Comparison of ENCODE assay signal across 20 cellular contexts in the genomic region with DNA sequence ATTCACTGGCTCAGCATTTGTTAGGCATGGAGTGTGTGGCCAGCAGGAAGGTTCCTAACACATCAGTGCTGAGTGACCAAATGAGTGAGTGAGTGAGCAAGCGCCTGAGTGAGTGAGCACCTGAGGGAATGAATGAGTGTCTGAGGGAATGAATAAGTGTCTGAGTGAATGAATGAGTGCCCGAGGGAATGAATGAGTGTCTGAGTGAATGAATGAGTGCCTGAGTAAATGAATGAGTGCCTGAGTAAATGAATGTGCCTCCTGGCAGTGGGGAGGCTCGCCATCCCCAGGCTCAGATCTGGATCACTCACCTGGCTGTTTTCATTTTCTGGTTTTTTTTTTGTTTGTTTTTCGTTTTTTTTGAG. TPM values are rescaled to one million over a fixed set of nuclear protein-coding genes. Genes with fewer than 3 reads are reported as not detected.
DNase-seq lines count a peak whose midpoint lies in the region; ATAC-seq, FAIRE-seq and TF ChIP-seq lines count a peak whose summit lies in the region.
"Had no signal": no experiment of that assay in that cellular context is flagged by ENCODE, and none has a peak within 500 bp of the region (broad histone marks: within the 10 kb centered on the region; RNA-seq: fewer than 3 reads in every experiment).

No MANE protein-coding gene starts in this region.

- ATAC-seq in CD4-positive, CD25-positive, alpha-beta regulatory T cell (ENCODE audit: low read depth in 2 of 2), result no peak
- no peak for ATAC-seq in naive thymus-derived CD8-positive, alpha-beta T cell
- ATAC-seq: activated CD4-positive, alpha-beta T cell treated with anti-CD3 and anti-CD28 coated beads for 36 hours; activated T-cell treated with anti-CD3 and anti-CD28 coated beads, Interleukin-2, amount 50 U/mL, for 72 hours had no signal

- peaks cover 12% of the 10 kb centered on the region for H3K4me1 ChIP-seq in CD4-positive, CD25-positive, alpha-beta regulatory T cell (ENCODE audit: control insufficient read depth, insufficient read depth, low read length, poor library complexity, severe bottlenecking)
- H3K4me1 ChIP-seq in HUES48 (ENCODE audit: control insufficient read depth, insufficient read depth, low read length), result peaks cover 7% of the 10 kb centered on the region; the same call in 1 of the 2 replicates

- H3K4me3 Mint-ChIP-seq in CD4-positive, CD25-positive, alpha-beta regulatory T cell, result no peak overlapping the region
- no peak overlapping the region for H3K4me3 Mint-ChIP-seq in naive thymus-derived CD8-positive, alpha-beta T cell
- H3K4me3 Mint-ChIP-seq: activated naive CD4-positive, alpha-beta T cell treated with anti-CD3 and anti-CD28 coated beads for 36 hours; activated T-cell treated with anti-CD3 and anti-CD28 coated beads, Interleukin-2, amount 50 U/mL, for 72 hours had no signal

- H3K36me3 Mint-ChIP-seq in CD4-positive, CD25-positive, alpha-beta regulatory T cell, result peaks cover 5% of the 10 kb centered on the region
- no peaks in the 10 kb centered on the region for H3K36me3 Mint-ChIP-seq in naive thymus-derived CD8-positive, alpha-beta T cell
- H3K36me3 Mint-ChIP-seq: naive B cell had no signal

- peaks cover 0 to 3% (median 0%) of the 10 kb centered on the region in 7 donors for H3K9me3 Mint-ChIP-seq in CD4-positive, CD25-positive, alpha-beta regulatory T cell
- no peaks in the 10 kb centered on the region for H3K9me3 Mint-ChIP-seq in naive thymus-derived CD8-positive, alpha-beta T cell
- H3K9me3 Mint-ChIP-seq: activated naive CD4-positive, alpha-beta T cell treated with anti-CD3 and anti-CD28 coated beads for 36 hours had no signal

- DNase-seq in CD4-positive, CD25-positive, alpha-beta regulatory T cell, result no peak
- DNase-seq in bronchial epithelial cell (ENCODE audit: low read depth) (peak; percentile 67), mesenteric fat pad (ENCODE audit: low spot score) (no peak), DMS 273 (lab: John Stamatoyannopoulos, UW; ENCODE audit: unreplicated experiment) (no peak), ACHN (no peak), kidney tubule cell (ENCODE audit: low spot score) (no peak)
- no peak for DNase-seq in naive thymus-derived CD8-positive, alpha-beta T cell
- DNase-seq: activated CD4-positive, alpha-beta T cell treated with anti-CD3 and anti-CD28 coated beads for 36 hours; activated naive CD4-positive, alpha-beta T cell treated with anti-CD3 and anti-CD28 coated beads for 36 hours; activated T-cell treated with anti-CD3 and anti-CD28 coated beads, Interleukin-2, amount 50 U/mL, for 72 hours; amygdala; caudate nucleus; DND-41; dorsolateral prefrontal cortex; naive B cell; ovary; spleen; stimulated activated CD4-positive, alpha-beta T cell treated with anti-CD3 and anti-CD28 coated beads, Interleukin-2, amount 100 ng/mL, for 48 hours; stimulated activated naive CD4-positive, alpha-beta T cell had no signal

- peaks cover 0 to 41% (median 6%) of the 10 kb centered on the region in 4 donors for H3K4me1 Mint-ChIP-seq in CD4-positive, CD25-positive, alpha-beta regulatory T cell
- H3K4me1 Mint-ChIP-seq in naive thymus-derived CD8-positive, alpha-beta T cell, result peaks cover 22 to 47% (median 31%) of the 10 kb centered on the region in 4 donors

- no peaks in the 10 kb centered on the region for H3K27me3 ChIP-seq in CD4-positive, CD25-positive, alpha-beta regulatory T cell (ENCODE audit: control insufficient read depth, insufficient read depth, low read length)
- H3K27me3 ChIP-seq in HUES48 (ENCODE audit: control insufficient read depth, insufficient read depth, low read length), result no peaks in the 10 kb centered on the region
- no peaks in the 10 kb centered on the region for H3K27me3 ChIP-seq in bronchial epithelial cell (ENCODE audit: control insufficient read depth, insufficient read depth, low read length)
- H3K27me3 ChIP-seq: dorsolateral prefrontal cortex, ovary had no signal

- no peak overlapping the region for H3K9ac ChIP-seq in HUES48 (ENCODE audit: low read depth, low read length)

- FAIRE-seq in bronchial epithelial cell (lab: Jason Lieb, UNC), result no peak

- H3K36me3 ChIP-seq in CD4-positive, CD25-positive, alpha-beta regulatory T cell (ENCODE audit: control insufficient read depth, insufficient read depth, low read length), result no peaks in the 10 kb centered on the region
- H3K36me3 ChIP-seq in HUES48 (ENCODE audit: control insufficient read depth, insufficient read depth, low read length) (no peaks in the 10 kb centered on the region), bronchial epithelial cell (ENCODE audit: control insufficient read depth, insufficient read depth, low read length) (no peaks in the 10 kb centered on the region)
- H3K36me3 ChIP-seq: ovary, spleen had no signal

- in situ Hi-C loops in ACHN (cut with HindIII; ENCODE audit: low pct_ligation_motif_present, low pct_unique_long_range_greater_than_20kb, low sequenced_read_pairs), result no loop called here

- no peak overlapping the region for H3K27ac ChIP-seq in CD4-positive, CD25-positive, alpha-beta regulatory T cell (ENCODE audit: insufficient read depth, low read length, poor library complexity, severe bottlenecking)
- H3K27ac ChIP-seq in HUES48 (ENCODE audit: low read depth, low read length), result peak overlapping the region; percentile 9
- H3K27ac ChIP-seq: dorsolateral prefrontal cortex, ovary, spleen had no signal

- H3K4me3 ChIP-seq in CD4-positive, CD25-positive, alpha-beta regulatory T cell (ENCODE audit: low read depth, low read length), result no peak overlapping the region
- H3K4me3 ChIP-seq in HUES48 (ENCODE audit: low read depth, low read length) (no peak overlapping the region), bronchial epithelial cell (ENCODE audit: low read depth, low read length) (no peak overlapping the region)
- H3K4me3 ChIP-seq: dorsolateral prefrontal cortex, ovary, spleen had no signal

- POLR2A ChIA-PET in naive thymus-derived CD8-positive, alpha-beta T cell (lab: Charles Lee), result no interaction called here

- TF ChIP-seq CTCF in bronchial epithelial cell (IDR thresholded peaks at IDR 0.05; ENCODE audit: insufficient read depth, low read length, severe bottlenecking), result no peak

- peaks cover 4% of the 10 kb centered on the region for H3K27me3 Mint-ChIP-seq in CD4-positive, CD25-positive, alpha-beta regulatory T cell
- H3K27me3 Mint-ChIP-seq in naive thymus-derived CD8-positive, alpha-beta T cell, result no peaks in the 10 kb centered on the region
- H3K27me3 Mint-ChIP-seq: activated CD4-positive, alpha-beta T cell treated with anti-CD3 and anti-CD28 coated beads for 36 hours had no signal

- peak overlapping the region in 2 of 3 donors; percentile 72 to 76 for H3K27ac Mint-ChIP-seq in CD4-positive, CD25-positive, alpha-beta regulatory T cell
- H3K27ac Mint-ChIP-seq in naive thymus-derived CD8-positive, alpha-beta T cell, result peak overlapping the region in 6 of 10 donors; percentile 1 to 71 (median 40)
- H3K27ac Mint-ChIP-seq: activated CD4-positive, alpha-beta T cell treated with anti-CD3 and anti-CD28 coated beads for 36 hours; activated naive CD4-positive, alpha-beta T cell treated with anti-CD3 and anti-CD28 coated beads for 36 hours; activated T-cell treated with anti-CD3 and anti-CD28 coated beads, Interleukin-2, amount 50 U/mL, for 72 hours had no signal

- H3K9me3 ChIP-seq in CD4-positive, CD25-positive, alpha-beta regulatory T cell (ENCODE audit: control insufficient read depth in 2 of 2, low read length in 2 of 2), result no peaks in the 10 kb centered on the region
- no peaks in the 10 kb centered on the region for H3K9me3 ChIP-seq in HUES48 (ENCODE audit: control insufficient read depth, insufficient read depth, low read length)
- H3K9me3 ChIP-seq: ovary, spleen had no signal

RNA-seq across cellular contexts. Expression of a gene that starts 52.1 kb away (rescaled TPM):
- 101 TPM for total RNA-seq in CD4-positive, CD25-positive, alpha-beta regulatory T cell
- 1 to 10 TPM; 1.4 to 2.1 (median 1.9) TPM for polyA plus RNA-seq in CD4-positive, CD25-positive, alpha-beta regulatory T cell
- 36.9 and 40.8 TPM in 2 replicates for total RNA-seq in bronchial epithelial cell
- 100 to 1,000 TPM in 1 of 2 experiments, 10 to 100 TPM in 1; 98.2 to 109 TPM for total RNA-seq in naive thymus-derived CD8-positive, alpha-beta T cell
- 1 to 10 TPM; 1.3 to 3.4 (median 2.4) TPM for polyA plus RNA-seq in naive thymus-derived CD8-positive, alpha-beta T cell
- 25.2 TPM for total RNA-seq in mesenteric fat pad
